Comparison of ENCODE assay signal across 1 cellular context in genomic region chr6:7909323-7910276, GRCh38.
TF ChIP-seq lines count a peak whose summit lies in the region.

No MANE protein-coding gene starts in this region.

TF ChIP-seq in HEK293, 187 proteins besides CTCF, POLR2A, EP300 and RAD21 (continued from another document and continues in another):
- TF ChIP-seq PATZ1 (tag by site-specific recombination; IDR thresholded peaks at IDR 0.05) (peak; percentile 85), FEZF1 (tag by site-specific recombination; IDR thresholded peaks at IDR 0.05) (no peak), ZFP37 (tag by site-specific recombination; IDR thresholded peaks at IDR 0.05) (peak; percentile 65; the same call in 1 of the 2 replicates), ZBTB1 (tag by site-specific recombination; IDR thresholded peaks at IDR 0.05) (no peak), ZNF580 (tag by site-specific recombination; IDR thresholded peaks at IDR 0.05) (no peak), ZNF354C (tag by site-specific recombination; IDR thresholded peaks at IDR 0.05; ENCODE audit: borderline replicate concordance, low read depth) (no peak), ZNF596 (tag by site-specific recombination; IDR thresholded peaks at IDR 0.05) (no peak), ZSCAN18 (tag by site-specific recombination; IDR thresholded peaks at IDR 0.05) (no peak), ZNF239 (tag by site-specific recombination; IDR thresholded peaks at IDR 0.05) (no peak), PRDM1 (tag by site-specific recombination; IDR thresholded peaks at IDR 0.05) (no peak), KLF8 (tag by site-specific recombination; IDR thresholded peaks at IDR 0.05) (peak; percentile 80; the same call in 1 of the 2 replicates), ZNF26 (tag by site-specific recombination; IDR thresholded peaks at IDR 0.05) (no peak), ZNF302 (tag by site-specific recombination; IDR thresholded peaks at IDR 0.05; ENCODE audit: low read depth) (no peak), ZNF394 (tag by site-specific recombination; IDR thresholded peaks at IDR 0.05; ENCODE audit: borderline replicate concordance) (peak; percentile 27; the same call in 1 of the 2 replicates), ZNF488 (tag by site-specific recombination; IDR thresholded peaks at IDR 0.05) (no peak), ZNF639 (tag by site-specific recombination; IDR thresholded peaks at IDR 0.05) (no peak), ZBTB10 (tag by site-specific recombination; IDR thresholded peaks at IDR 0.05) (peak; percentile 92), GLI2 (tag by site-specific recombination; IDR thresholded peaks at IDR 0.05; ENCODE audit: borderline replicate concordance, low read depth) (no peak), BCL6B (tag by site-specific recombination; IDR thresholded peaks at IDR 0.05) (no peak), ZBTB20 (tag by site-specific recombination; IDR thresholded peaks at IDR 0.05) (peak; percentile 61), ZNF350 (tag by site-specific recombination; IDR thresholded peaks at IDR 0.05) (no peak), ZNF223 (tag by site-specific recombination; IDR thresholded peaks at IDR 0.05) (no peak), ZNF24 (tag by site-specific recombination; IDR thresholded peaks at IDR 0.05) (no peak), YY1 (tag by site-specific recombination; IDR thresholded peaks at IDR 0.05) (no peak), KLF17 (tag by site-specific recombination; IDR thresholded peaks at IDR 0.05) (peak; percentile 46; the same call in 1 of the 2 replicates), ZNF112 (tag by site-specific recombination; IDR thresholded peaks at IDR 0.05) (no peak), ELK4 (IDR thresholded peaks at IDR 0.05; ENCODE audit: borderline replicate concordance, low read depth, low read length) (no peak), HOXD13 (CRISPR knock-in tag; IDR thresholded peaks at IDR 0.05; ENCODE audit: borderline replicate concordance) (no peak), IKZF3 (tag by site-specific recombination; IDR thresholded peaks at IDR 0.05) (no peak), ZNF529 (tag by site-specific recombination; IDR thresholded peaks at IDR 0.05; ENCODE audit: insufficient replicate concordance) (no peak), BCL11B (tag by site-specific recombination; IDR thresholded peaks at IDR 0.05; ENCODE audit: low read depth) (no peak), ZNF707 (tag by site-specific recombination; IDR thresholded peaks at IDR 0.05) (no peak), ZNF837 (tag by site-specific recombination; IDR thresholded peaks at IDR 0.05) (no peak), ZXDB (tag by site-specific recombination; IDR thresholded peaks at IDR 0.05) (peak; percentile 58), ZNF391 (tag by site-specific recombination; IDR thresholded peaks at IDR 0.05; ENCODE audit: borderline replicate concordance, low read depth) (no peak), ZNF2 (tag by site-specific recombination; IDR thresholded peaks at IDR 0.05) (0 out of 2 replicates have a peak, but pooled peaks have one; percentile 53), ZNF510 (tag by site-specific recombination; IDR thresholded peaks at IDR 0.05; ENCODE audit: insufficient replicate concordance) (no peak), BCL11A (tag by site-specific recombination; IDR thresholded peaks at IDR 0.05; ENCODE audit: low read depth) (no peak), SALL2 (tag by site-specific recombination; IDR thresholded peaks at IDR 0.05; ENCODE audit: borderline replicate concordance) (no peak), ZNF530 (tag by site-specific recombination; IDR thresholded peaks at IDR 0.05; ENCODE audit: low read depth) (no peak), ZNF600 (tag by site-specific recombination; IDR thresholded peaks at IDR 0.05) (no peak), ZNF404 (tag by site-specific recombination; IDR thresholded peaks at IDR 0.05) (no peak), ZNF501 (tag by site-specific recombination; IDR thresholded peaks at IDR 0.05) (peak; percentile 68; the same call in 1 of the 2 replicates), MYNN (tag by site-specific recombination; IDR thresholded peaks at IDR 0.05; ENCODE audit: borderline replicate concordance) (0 out of 2 replicates have a peak, but pooled peaks have one; percentile 38), TRIM28 (IDR thresholded peaks at IDR 0.05; ENCODE audit: borderline replicate concordance, low read length) (no peak), ZNF202 (tag by site-specific recombination; IDR thresholded peaks at IDR 0.05; ENCODE audit: borderline replicate concordance) (no peak), ZNF19 (tag by site-specific recombination; IDR thresholded peaks at IDR 0.05; ENCODE audit: low read depth) (no peak), ZBTB48 (tag by site-specific recombination; IDR thresholded peaks at IDR 0.05) (peak; percentile 66; the same call in 1 of the 2 replicates), ZNF610 (tag by site-specific recombination; IDR thresholded peaks at IDR 0.05; ENCODE audit: borderline replicate concordance) (no peak; the same call in 1 of the 2 replicates)
